Comparison of ENCODE assay signal across 3 cellular contexts in genomic region chr7:130492519-130493274, GRCh38.
TF ChIP-seq lines count a peak whose summit lies in the region.

No MANE protein-coding gene starts in this region.

TF ChIP-seq in liver, 16 proteins besides CTCF, POLR2A, EP300 and RAD21:
- TF ChIP-seq REST (IDR thresholded peaks at IDR 0.05) (no peak), RXRA (IDR thresholded peaks at IDR 0.05) (no peak), GABPA (IDR thresholded peaks at IDR 0.05 in 1 of 2, conservative IDR thresholded peaks at IDR 0.05 in 1 of 2) (no peak), YY1 (IDR thresholded peaks at IDR 0.05) (no peak), EGR1 (IDR thresholded peaks at IDR 0.05; ENCODE audit: low read depth in 2 of 2) (no peak), ATF3 (IDR thresholded peaks at IDR 0.05) (no peak), NR2F2 (IDR thresholded peaks at IDR 0.05) (no peak), MAX (IDR thresholded peaks at IDR 0.05) (no peak), SP1 (IDR thresholded peaks at IDR 0.05) (no peak), FOXA2 (IDR thresholded peaks at IDR 0.05) (no peak), JUND (IDR thresholded peaks at IDR 0.05) (no peak), HNF4A (conservative IDR thresholded peaks at IDR 0.05) (no peak), FOXA1 (IDR thresholded peaks at IDR 0.05) (no peak), ZBTB33 (IDR thresholded peaks at IDR 0.05) (no peak), HNF4G (IDR thresholded peaks at IDR 0.05) (no peak), TAF1 (conservative IDR thresholded peaks at IDR 0.05) (no peak)

TF ChIP-seq in HepG2, 621 proteins besides CTCF, POLR2A, EP300 and RAD21 (continues in another document):
- no peak for TF ChIP-seq ZBED4 (CRISPR knock-in tag; IDR thresholded peaks at IDR 0.05; ENCODE audit: borderline replicate concordance)
- TF ChIP-seq NR2C2 (CRISPR knock-in tag; IDR thresholded peaks at IDR 0.05; ENCODE audit: borderline replicate concordance), result no peak
- no peak for TF ChIP-seq GLMP (CRISPR knock-in tag; IDR thresholded peaks at IDR 0.05; ENCODE audit: borderline replicate concordance)
- no peak for TF ChIP-seq ZNF33B (CRISPR knock-in tag; IDR thresholded peaks at IDR 0.05)
- no peak for TF ChIP-seq DMTF1 (CRISPR knock-in tag; IDR thresholded peaks at IDR 0.05)
- no peak for TF ChIP-seq CEBPZ (IDR thresholded peaks at IDR 0.05; ENCODE audit: low read length)
- TF ChIP-seq ZNF781 (CRISPR knock-in tag; IDR thresholded peaks at IDR 0.05; ENCODE audit: borderline replicate concordance, not compliant biosample characterization), result no peak
- TF ChIP-seq ZNF260 (CRISPR knock-in tag; IDR thresholded peaks at IDR 0.05; ENCODE audit: borderline replicate concordance, low read depth), result no peak
- TF ChIP-seq ZFAT (CRISPR knock-in tag; conservative IDR thresholded peaks at IDR 0.05), result no peak
- TF ChIP-seq CREM (IDR thresholded peaks at IDR 0.05), result no peak
- TF ChIP-seq CREM (CRISPR knock-in tag; IDR thresholded peaks at IDR 0.05), result no peak
- no peak for TF ChIP-seq GABPB1 (CRISPR knock-in tag; IDR thresholded peaks at IDR 0.05)
- TF ChIP-seq GATAD2A (CRISPR knock-in tag; IDR thresholded peaks at IDR 0.05), result no peak
- TF ChIP-seq FOXK1 (CRISPR knock-in tag; IDR thresholded peaks at IDR 0.05; ENCODE audit: borderline replicate concordance, low read depth), result no peak
- TF ChIP-seq ZNF367 (CRISPR knock-in tag; IDR thresholded peaks at IDR 0.05; ENCODE audit: borderline replicate concordance), result no peak
- TF ChIP-seq TGIF2 (CRISPR knock-in tag; IDR thresholded peaks at IDR 0.05), result no peak

TF ChIP-seq in K562, 482 proteins besides CTCF, POLR2A, EP300 and RAD21:
- peak; percentile 61; the same call in 1 of the 2 replicates for TF ChIP-seq ZBTB33 (CRISPR knock-in tag; IDR thresholded peaks at IDR 0.05)
- no peak for TF ChIP-seq TGIF2 (CRISPR knock-in tag; IDR thresholded peaks at IDR 0.05)
